8 cellular contexts compared by ENCODE assay signal in the genomic region with DNA sequence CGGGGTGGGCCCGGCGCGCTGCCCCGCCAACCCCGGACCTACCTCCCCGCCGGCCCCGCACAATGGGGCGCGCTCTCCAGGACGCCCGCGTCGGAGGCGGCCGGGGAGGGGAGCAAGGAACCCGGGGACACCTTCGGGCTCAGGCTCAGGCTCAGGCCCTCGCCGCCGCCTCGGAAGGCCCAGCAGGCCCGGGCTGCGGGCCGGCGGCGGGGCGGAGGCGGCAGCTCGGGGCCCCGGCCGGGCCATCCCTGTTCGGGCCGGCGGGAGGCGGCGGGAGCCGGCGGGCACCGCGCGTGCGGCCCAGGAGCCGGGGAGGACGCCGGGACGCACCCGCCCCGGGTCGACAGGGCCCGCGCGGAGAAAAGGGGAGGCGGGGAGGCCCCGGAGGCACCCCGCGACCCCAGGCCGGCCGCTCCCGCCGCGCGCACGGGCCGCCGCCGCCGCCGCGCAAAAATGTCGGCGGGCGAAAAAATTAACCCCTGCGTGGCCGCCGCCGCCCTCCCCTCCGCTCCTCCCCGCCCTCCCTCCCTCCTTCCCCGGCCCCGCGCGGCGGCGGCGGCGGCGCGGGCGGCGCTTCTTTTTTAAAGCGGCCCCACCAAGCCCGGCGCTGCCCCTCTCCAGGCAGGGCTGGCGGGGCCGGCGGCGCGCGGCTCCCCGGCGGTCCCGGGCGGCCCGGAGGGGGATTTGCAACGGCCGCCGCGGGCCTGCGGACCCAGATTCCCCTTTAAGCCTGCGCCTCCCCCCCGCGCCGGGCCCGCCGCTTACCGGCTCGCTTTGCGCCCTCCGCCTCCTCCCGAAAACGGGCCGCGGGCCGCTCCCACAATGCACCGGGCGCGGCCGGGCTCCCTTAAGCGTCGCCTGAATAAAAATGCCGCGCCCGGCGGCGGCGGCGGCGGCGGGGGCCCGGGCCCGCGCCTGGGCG. TPM values are rescaled to one million over a fixed set of nuclear protein-coding genes. Genes with fewer than 3 reads are reported as not detected.
DNase-seq lines count a peak whose midpoint lies in the region; ATAC-seq, FAIRE-seq and TF ChIP-seq lines count a peak whose summit lies in the region.

No MANE protein-coding gene starts in this region.

- no peak for TF ChIP-seq CTCF in endothelial cell of umbilical vein (IDR thresholded peaks at IDR 0.05; ENCODE audit: extremely low read depth in 1 of 2, insufficient read depth in 1 of 2, low read depth in 1 of 2, low read length in 2 of 2)

- H3K9ac ChIP-seq in endothelial cell of umbilical vein (replicated peaks; ENCODE audit: extremely low read depth, insufficient read depth, low read length): peak overlapping the region; percentile 87

- BruUV-seq in endothelial cell of umbilical vein (replicated peaks; lab: Mats Ljungman, UMichigan): no TSS peak

- H3K27ac ChIP-seq in endothelial cell of umbilical vein (ENCODE audit: insufficient read depth, low read depth, low read length): peak overlapping the region; percentile 65

- FAIRE-seq in endothelial cell of umbilical vein (lab: Jason Lieb, UNC): peak; percentile 15

- H4K20me1 ChIP-seq in endothelial cell of umbilical vein (replicated peaks; ENCODE audit: control insufficient read depth, extremely low read depth, insufficient read depth, low read length): no peaks in the 10 kb centered on the region

- peak overlapping the region; percentile 84 for H3K4me2 ChIP-seq in endothelial cell of umbilical vein (ENCODE audit: insufficient read depth, low read length)

- H2AFZ ChIP-seq in endothelial cell of umbilical vein (ENCODE audit: low read depth, low read length): no peak overlapping the region

- ATAC-seq in GM19043 (IDR thresholded peaks at IDR 0.05; ENCODE audit: low read depth, unreplicated experiment) (peak; percentile 29), HG03354 (IDR thresholded peaks at IDR 0.05; ENCODE audit: poor library complexity, severe bottlenecking, unreplicated experiment) (peak; percentile 62)

- peak; percentile 20 for TF ChIP-seq POLR2A in endothelial cell of umbilical vein (IDR thresholded peaks at IDR 0.05; ENCODE audit: low read depth, low read length)

- H3K9me1 ChIP-seq in endothelial cell of umbilical vein (replicated peaks; ENCODE audit: control insufficient read depth, extremely low read depth, insufficient read depth, low read length): no peaks in the 10 kb centered on the region

- CTCF ChIA-PET in endothelial cell of umbilical vein (lab: Charles Lee): no interaction called here

- intact Hi-C loops in endothelial cell of umbilical vein (cut with micrococcal nuclease): loop anchor here (2.0 to 5.0 kb wide), 2 partner anchors 180 to 187 kb away; a partner anchor contains a TSS

- dilution Hi-C loops in endothelial cell of umbilical vein (cut with MboI; ENCODE audit: extremely low pct_ligation_motif_present, low sequenced_read_pairs): no loop called here

- DNase-seq in Ammon's horn (ENCODE audit: low spot score): peak; percentile 78
- DNase-seq in NOMO-1 (lab: John Stamatoyannopoulos, UW; ENCODE audit: unreplicated experiment in 2 of 2): peak; percentile 70 to 78
- peak; percentile 88 for DNase-seq in activated CD8-positive, alpha-beta memory T cell treated with anti-CD3 and anti-CD28 coated beads, Interleukin-2, amount 50 U/mL, for 48 hours
- DNase-seq in endothelial cell of umbilical vein (ENCODE audit: low read depth, low spot score): peak; percentile 58
- peak; percentile 64 for DNase-seq in middle frontal gyrus (ENCODE audit: extremely low spot score, low spot score)
- peak; percentile 43 to 54 for DNase-seq in stimulated activated CD8-positive, alpha-beta memory T cell treated with anti-CD3 and anti-CD28 coated beads, Interleukin-2, amount 100 ng/mL, for 1 hour (ENCODE audit: low read depth in 2 of 2)

- peaks cover 22 to 28% of the 10 kb centered on the region in 2 experiments for H3K27me3 ChIP-seq in endothelial cell of umbilical vein (ENCODE audit: control insufficient read depth in 2 of 2, insufficient read depth in 2 of 2, low read length in 2 of 2)

- POLR2A ChIA-PET in endothelial cell of umbilical vein (lab: Charles Lee): no interaction called here

- peaks cover 24% of the 10 kb centered on the region for H3K4me1 ChIP-seq in endothelial cell of umbilical vein (ENCODE audit: control insufficient read depth, extremely low read depth, insufficient read depth, low read length)

- peaks cover 40% of the 10 kb centered on the region for H3K79me2 ChIP-seq in endothelial cell of umbilical vein (ENCODE audit: control insufficient read depth, insufficient read depth, low read length)

- peaks cover 0 to 2% of the 10 kb centered on the region in 2 experiments for H3K36me3 ChIP-seq in endothelial cell of umbilical vein (ENCODE audit: control insufficient read depth in 2 of 2, extremely low read depth in 1 of 2, insufficient read depth in 2 of 2, low read length in 2 of 2)

- H3K4me3 ChIP-seq in endothelial cell of umbilical vein (replicated peaks in 1 of 3; ENCODE audit: insufficient read depth in 1 of 3, low read depth in 1 of 3, low read length in 3 of 3): peak overlapping the region; percentile 40 to 84 (median 82)

- no peaks in the 10 kb centered on the region for H3K9me3 ChIP-seq in endothelial cell of umbilical vein (replicated peaks; ENCODE audit: control insufficient read depth, insufficient read depth, low read length)

TF ChIP-seq in endothelial cell of umbilical vein, 7 proteins besides CTCF, POLR2A, EP300 and RAD21:
- TF ChIP-seq, protein P1, sequence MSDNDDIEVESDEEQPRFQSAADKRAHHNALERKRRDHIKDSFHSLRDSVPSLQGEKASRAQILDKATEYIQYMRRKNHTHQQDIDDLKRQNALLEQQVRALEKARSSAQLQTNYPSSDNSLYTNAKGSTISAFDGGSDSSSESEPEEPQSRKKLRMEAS (IDR thresholded peaks at IDR 0.05; ENCODE audit: insufficient read depth, insufficient read length): no peak
- TF ChIP-seq JUN (IDR thresholded peaks at IDR 0.05; ENCODE audit: borderline replicate concordance, insufficient read depth, insufficient read length, low read depth) (no peak), GATA2 (IDR thresholded peaks at IDR 0.05; ENCODE audit: insufficient read depth, insufficient read length, low read depth, low read length) (no peak), FOS (IDR thresholded peaks at IDR 0.05; ENCODE audit: borderline replicate concordance, insufficient read depth, low read length) (no peak), POLR2AphosphoS5 (IDR thresholded peaks at IDR 0.05; ENCODE audit: insufficient read depth, low read depth, low read length) (peak; percentile 39), EZH2 (IDR thresholded peaks at IDR 0.05; ENCODE audit: borderline replicate concordance, low read depth, low read length, severe bottlenecking) (no peak)

RNA-seq across cellular contexts. Expression of a gene that starts 0.6 kb away (rescaled TPM):
- total RNA-seq in endothelial cell of umbilical vein: 55.4 and 59.9 TPM in 2 replicates
- polyA plus RNA-seq in endothelial cell of umbilical vein: 31.6 and 40.6 TPM in 2 replicates
- 45.6 and 53.1 TPM in 2 replicates for polyA plus RNA-seq in endothelial cell of umbilical vein (2011; cell fraction: cytosol; rRNA removed)
- polyA plus RNA-seq in endothelial cell of umbilical vein (2011; cell fraction: nucleus; rRNA removed): 37.9 and 41.7 TPM in 2 replicates
- polyA plus RNA-seq in endothelial cell of umbilical vein (2012): 52.0 and 64.4 TPM in 2 replicates
- polyA minus RNA-seq in endothelial cell of umbilical vein: 80.5 and 82.6 TPM in 2 replicates
- polyA minus RNA-seq in endothelial cell of umbilical vein (2011; cell fraction: cytosol; rRNA and poly(A)+ RNA removed): 46.8 TPM
- polyA minus RNA-seq in endothelial cell of umbilical vein (2011; cell fraction: nucleus; rRNA and poly(A)+ RNA removed): 19.1 and 25.1 TPM in 2 replicates

RNA-seq across cellular contexts. Expression of a gene that starts 47.6 kb away (rescaled TPM):
- 9.4 and 9.8 TPM in 2 replicates for total RNA-seq in endothelial cell of umbilical vein
- polyA plus RNA-seq in endothelial cell of umbilical vein: 4.7 and 5.6 TPM in 2 replicates
- 5.4 and 7.2 TPM in 2 replicates for polyA plus RNA-seq in endothelial cell of umbilical vein (2011; cell fraction: cytosol; rRNA removed)
- polyA plus RNA-seq in endothelial cell of umbilical vein (2011; cell fraction: nucleus; rRNA removed): 10.4 and 13.0 TPM in 2 replicates
- 13.1 and 14.5 TPM in 2 replicates for polyA plus RNA-seq in endothelial cell of umbilical vein (2012)
- polyA minus RNA-seq in endothelial cell of umbilical vein: 2.5 and 4.5 TPM in 2 replicates
- polyA minus RNA-seq in endothelial cell of umbilical vein (2011; cell fraction: cytosol; rRNA and poly(A)+ RNA removed): 3.2 TPM
- 2.0 and 3.0 TPM in 2 replicates for polyA minus RNA-seq in endothelial cell of umbilical vein (2011; cell fraction: nucleus; rRNA and poly(A)+ RNA removed)

Comparison
In these comparisons a context has a peak if more than half of its experiments do, and no peak if none do; other contexts are left out.
1. Peak in every context shown above with its lines: DNase-seq, ATAC-seq, H3K4me3 ChIP-seq and H3K27ac ChIP-seq.